11 cellular contexts compared by ENCODE assay signal in genomic region chr20:3911956-3912355, GRCh38. TPM values are rescaled to one million over a fixed set of nuclear protein-coding genes. Genes with fewer than 3 reads are reported as not detected.
DNase-seq lines count a peak whose midpoint lies in the region; ATAC-seq lines count a peak whose summit lies in the region.
"Had no signal": no experiment of that assay in that cellular context is flagged by ENCODE, and none has a peak within 500 bp of the region (broad histone marks: within the 10 kb centered on the region; RNA-seq: fewer than 3 reads in every experiment).

No MANE protein-coding gene starts in this region.

- DNase-seq in DMS79 treated with DMSO at 0.1 percent for 48 hours (lab: John Stamatoyannopoulos, UW) (peak; percentile 7), DMS79 (lab: John Stamatoyannopoulos, UW) (no peak), NCI-H1105 (lab: John Stamatoyannopoulos, UW) (peak; percentile 68), RPMI8226 (peak; percentile 51), left lobe of liver (ENCODE audit: low spot score) (peak; percentile 44), NCI-H446 (lab: John Stamatoyannopoulos, UW) (no peak)
- DNase-seq in stimulated activated CD4-positive, alpha-beta T cell treated with anti-CD3 and anti-CD28 coated beads, Interleukin-4, amount 100 ng/mL, for 1 hour, result no peak
- DNase-seq: activated T-cell treated with anti-CD3 and anti-CD28 coated beads, Interleukin-2, amount 50 U/mL, for 72 hours; GOT3; NCI-H1694 had no signal

- ATAC-seq in left lobe of liver, result no peak
- no peak for ATAC-seq in HG02885 (IDR thresholded peaks at IDR 0.05; ENCODE audit: poor library complexity, unreplicated experiment)
- ATAC-seq: activated T-cell treated with anti-CD3 and anti-CD28 coated beads, Interleukin-2, amount 50 U/mL, for 72 hours had no signal

RNA-seq across cellular contexts. Expression of gene PANK2, which starts 22.8 kb away (rescaled TPM):
- total RNA-seq in left lobe of liver, result 14.7 TPM

Comparison
In these comparisons a context has a peak if more than half of its experiments do, and no peak if none do; other contexts are left out.
1. DNase-seq: peak in DMS79 treated with DMSO at 0.1 percent for 48 hours (single experiment), NCI-H1105 (single experiment), RPMI8226 (single experiment) and left lobe of liver (single experiment); none in DMS79 (single experiment), stimulated activated CD4-positive, alpha-beta T cell treated with anti-CD3 and anti-CD28 coated beads, Interleukin-4, amount 100 ng/mL, for 1 hour (single experiment) and NCI-H446 (0 of 2).